In the genomic region with DNA sequence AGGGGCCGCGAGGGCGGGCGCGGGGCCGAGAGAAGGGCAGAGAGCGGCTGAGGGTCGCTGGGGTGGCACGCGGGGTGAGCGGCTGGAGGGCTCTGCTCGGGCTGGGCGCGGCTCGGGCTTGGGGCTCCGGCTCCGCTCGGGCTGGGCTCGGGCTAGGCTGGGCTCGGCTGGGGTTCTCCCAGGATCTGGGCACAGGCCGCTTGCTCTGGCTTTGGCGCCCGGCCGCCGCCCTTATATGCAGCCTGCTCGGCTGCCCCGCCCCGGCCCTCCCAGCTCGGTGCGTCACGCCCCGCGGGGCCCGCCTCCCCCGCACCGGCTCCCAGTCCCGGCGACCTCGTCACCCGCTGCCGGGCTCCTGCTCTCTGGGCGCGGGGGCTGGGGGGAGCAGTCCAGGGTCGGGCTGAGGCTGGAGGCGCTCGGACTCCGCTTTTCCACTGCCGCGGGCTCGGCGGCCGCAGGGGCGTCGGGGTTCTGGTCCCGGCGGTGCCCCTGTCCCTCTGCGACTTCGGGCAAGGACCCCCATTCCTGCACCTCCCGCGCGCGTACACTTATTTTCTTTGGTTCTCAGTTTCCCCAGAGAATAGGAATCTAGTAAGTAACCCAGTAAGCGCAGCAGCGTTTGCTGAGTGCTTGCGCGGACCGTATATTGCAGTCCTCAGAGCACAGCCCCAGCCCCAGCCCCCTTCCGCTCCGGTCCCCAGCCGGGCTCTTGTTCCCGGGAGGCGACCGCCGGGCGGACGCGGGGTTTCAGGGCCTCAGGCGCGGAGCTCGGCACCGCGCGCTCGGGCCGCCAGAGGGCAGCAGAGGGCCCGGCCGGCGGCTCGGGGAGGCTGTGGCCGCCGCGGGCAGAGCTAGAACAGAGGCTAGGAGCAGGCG, we compare ENCODE assay signal across 8 cellular contexts. TPM values are rescaled to one million over a fixed set of nuclear protein-coding genes. Genes with fewer than 3 reads are reported as not detected.
A peak's percentile ranks its signal among the peaks of the same experiment; 100 is the strongest.
DNase-seq lines count a peak whose midpoint lies in the region; ATAC-seq and TF ChIP-seq lines count a peak whose summit lies in the region.

A gene with protein sequence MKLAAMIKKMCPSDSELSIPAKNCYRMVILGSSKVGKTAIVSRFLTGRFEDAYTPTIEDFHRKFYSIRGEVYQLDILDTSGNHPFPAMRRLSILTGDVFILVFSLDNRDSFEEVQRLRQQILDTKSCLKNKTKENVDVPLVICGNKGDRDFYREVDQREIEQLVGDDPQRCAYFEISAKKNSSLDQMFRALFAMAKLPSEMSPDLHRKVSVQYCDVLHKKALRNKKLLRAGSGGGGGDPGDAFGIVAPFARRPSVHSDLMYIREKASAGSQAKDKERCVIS (minus strand): TSS at position 207 of the 876 bp plus-strand sequence. CDS start 214 bp downstream, outside the sequence.

- DNase-seq in COLO668 (lab: John Stamatoyannopoulos, UW; ENCODE audit: unreplicated experiment) (peak; percentile 88), SK-MEL-5 (ENCODE audit: low read depth, low spot score) (peak; percentile 88), glutamatergic neuron (peak; percentile 95), osteocyte (ENCODE audit: extremely low spot score, unreplicated experiment) (peak; percentile 95), testis (peak; percentile 93)

- peaks cover 2% of the 10 kb centered on the region for H3K27me3 Mint-ChIP-seq in activated naive CD4-positive, alpha-beta T cell treated with anti-CD3 and anti-CD28 coated beads, Interleukin-2, amount 50 U/mL, for 24 hours
- peaks cover 34% of the 10 kb centered on the region for H3K27me3 Mint-ChIP-seq in glutamatergic neuron (ENCODE audit: unreplicated experiment)
- peaks cover 3% of the 10 kb centered on the region for H3K27me3 Mint-ChIP-seq in osteocyte (ENCODE audit: unreplicated experiment)

- peak; percentile 95 for TF ChIP-seq POLR2A in testis (IDR thresholded peaks at IDR 0.05)

- H4K20me1 ChIP-seq in KMS-11 (ENCODE audit: insufficient read depth): no peaks in the 10 kb centered on the region

- peak; percentile 76 for ATAC-seq in GM21526 (IDR thresholded peaks at IDR 0.05; ENCODE audit: low FRiP score, unreplicated experiment)

- H3K4me1 ChIP-seq in KMS-11 (ENCODE audit: low read depth, poor library complexity, severe bottlenecking): peaks cover 4% of the 10 kb centered on the region
- peaks cover 13% of the 10 kb centered on the region for H3K4me1 ChIP-seq in testis

- peak within 1 kb of the TSS; percentile 46; the same call in 1 of the 2 replicates for H3K9ac ChIP-seq in KMS-11

- no peak within 1 kb of the TSS for H3K4me3 ChIP-seq in KMS-11 (IDR thresholded peaks at IDR 0.05; ENCODE audit: insufficient read depth, low read depth, low read length)
- peak within 1 kb of the TSS; percentile 73 to 79 for H3K4me3 ChIP-seq in testis

- peak; percentile 70 for TF ChIP-seq CTCF in KMS-11 (conservative IDR thresholded peaks at IDR 0.05; ENCODE audit: low read depth, low read length)
- TF ChIP-seq CTCF in glutamatergic neuron (IDR thresholded peaks at IDR 0.05; ENCODE audit: partially characterized antibody, unreplicated experiment): peak; percentile 98
- peak; percentile 98 for TF ChIP-seq CTCF in osteocyte (IDR thresholded peaks at IDR 0.05)
- TF ChIP-seq CTCF in testis (IDR thresholded peaks at IDR 0.05): peak; percentile 96 to 98 (median 98)

- H3K27ac Mint-ChIP-seq in activated naive CD4-positive, alpha-beta T cell treated with anti-CD3 and anti-CD28 coated beads, Interleukin-2, amount 50 U/mL, for 24 hours: peak within 1 kb of the TSS; percentile 59
- peak within 1 kb of the TSS; percentile 100 for H3K27ac Mint-ChIP-seq in glutamatergic neuron (ENCODE audit: unreplicated experiment)
- H3K27ac Mint-ChIP-seq in osteocyte (ENCODE audit: unreplicated experiment): no peak within 1 kb of the TSS

- H3K27ac ChIP-seq in KMS-11: 0 out of 2 replicates have a peak within 1 kb of the TSS, but pooled peaks have one; percentile 36
- peak within 1 kb of the TSS; percentile 80 to 84 for H3K27ac ChIP-seq in testis

- intact Hi-C loops in testis (cut with DNase I; ENCODE audit: low total_unique reads): loop anchor here (10.0 kb wide), 1 partner anchor 68 kb away; no protein-coding TSS in a partner anchor

- no peaks in the 10 kb centered on the region for H3K9me3 ChIP-seq in testis

- peaks cover 2% of the 10 kb centered on the region for H3K36me3 Mint-ChIP-seq in activated naive CD4-positive, alpha-beta T cell treated with anti-CD3 and anti-CD28 coated beads, Interleukin-2, amount 50 U/mL, for 24 hours
- H3K36me3 Mint-ChIP-seq in glutamatergic neuron (ENCODE audit: unreplicated experiment) (peaks cover 4% of the 10 kb centered on the region), osteocyte (ENCODE audit: unreplicated experiment) (peaks cover 10% of the 10 kb centered on the region)

- 0 to 2% methylated on average over 21 to 56 of the region's 93 CpGs for WGBS in testis, 2 donors

- in situ Hi-C loops in SK-MEL-5 (cut with HindIII; ENCODE audit: low pct_unique_long_range_greater_than_20kb, low sequenced_read_pairs): no loop called here

- no peaks in the 10 kb centered on the region for H3K79me2 ChIP-seq in KMS-11 (ENCODE audit: insufficient read depth, low read depth)

- peak within 1 kb of the TSS; percentile 68 for H3K4me2 ChIP-seq in KMS-11

- peak within 1 kb of the TSS; percentile 86 for H3K4me3 Mint-ChIP-seq in activated naive CD4-positive, alpha-beta T cell treated with anti-CD3 and anti-CD28 coated beads, Interleukin-2, amount 50 U/mL, for 24 hours
- peak within 1 kb of the TSS; percentile 100 for H3K4me3 Mint-ChIP-seq in glutamatergic neuron (ENCODE audit: unreplicated experiment)
- H3K4me3 Mint-ChIP-seq in osteocyte (ENCODE audit: unreplicated experiment): peak within 1 kb of the TSS; percentile 66

- no peaks in the 10 kb centered on the region for H3K36me3 ChIP-seq in KMS-11 (ENCODE audit: insufficient read depth)
- H3K36me3 ChIP-seq in testis (ENCODE audit: low read depth, missing control alignments): no peaks in the 10 kb centered on the region

- peak within 1 kb of the TSS; percentile 71; the same call in 1 of the 2 replicates for H2AFZ ChIP-seq in KMS-11 (ENCODE audit: low read depth)

- no peaks in the 10 kb centered on the region for H3K9me3 Mint-ChIP-seq in activated naive CD4-positive, alpha-beta T cell treated with anti-CD3 and anti-CD28 coated beads, Interleukin-2, amount 50 U/mL, for 24 hours
- peaks cover 33% of the 10 kb centered on the region for H3K9me3 Mint-ChIP-seq in glutamatergic neuron (ENCODE audit: unreplicated experiment)
- H3K9me3 Mint-ChIP-seq in osteocyte (ENCODE audit: unreplicated experiment): no peaks in the 10 kb centered on the region

- peaks cover 11% of the 10 kb centered on the region for H3K4me1 Mint-ChIP-seq in activated naive CD4-positive, alpha-beta T cell treated with anti-CD3 and anti-CD28 coated beads, Interleukin-2, amount 50 U/mL, for 24 hours
- H3K4me1 Mint-ChIP-seq in glutamatergic neuron (ENCODE audit: low read depth, unreplicated experiment): peaks cover 32% of the 10 kb centered on the region
- peaks cover 15% of the 10 kb centered on the region for H3K4me1 Mint-ChIP-seq in osteocyte (ENCODE audit: unreplicated experiment)

- no peaks in the 10 kb centered on the region for H3K27me3 ChIP-seq in KMS-11 (ENCODE audit: insufficient read depth, low read depth)
- H3K27me3 ChIP-seq in testis: no peaks in the 10 kb centered on the region

RNA-seq across cellular contexts. Expression of the gene that starts here (rescaled TPM):
- total RNA-seq in SK-MEL-5 (2014; rRNA removed; shearing (Covaris generic)): 73.8 and 79.9 TPM in 2 replicates
- 102 and 118 TPM in 2 replicates for polyA plus RNA-seq in SK-MEL-5 (2015; cell fraction: cytosol; rRNA removed)
- polyA plus RNA-seq in SK-MEL-5 (2015; cell fraction: nucleus; rRNA removed): 78.6 and 91.7 TPM in 2 replicates
- total RNA-seq in glutamatergic neuron (ENCODE audit: unreplicated experiment) (140 TPM), osteocyte (1.2 and 1.6 TPM in 2 replicates), testis (100 to 1,000 TPM in 1 of 2 donors, 10 to 100 TPM in 1; 99.7 to 129 TPM)
- polyA plus RNA-seq in testis (ENCODE audit: insufficient read depth, low read depth, low replicate concordance): 50.1 TPM

Comparison
In these comparisons a context has a peak if more than half of its experiments do, and no peak if none do; other contexts are left out.
1. RNA of the gene that starts here (total RNA-seq): 140 TPM in glutamatergic neuron (single experiment), 99.7 to 129 TPM in testis and 73.8 to 79.9 TPM in SK-MEL-5; 1.2 to 1.6 TPM in osteocyte; every median in the first group is over 10 times any median in the second.
2. Peak in every context shown above with its lines, with median percentiles within 50 percentile points of each other: DNase-seq, CTCF ChIP-seq and H3K4me3 Mint-ChIP-seq.